12 cellular contexts compared by ENCODE assay signal in the genomic region with DNA sequence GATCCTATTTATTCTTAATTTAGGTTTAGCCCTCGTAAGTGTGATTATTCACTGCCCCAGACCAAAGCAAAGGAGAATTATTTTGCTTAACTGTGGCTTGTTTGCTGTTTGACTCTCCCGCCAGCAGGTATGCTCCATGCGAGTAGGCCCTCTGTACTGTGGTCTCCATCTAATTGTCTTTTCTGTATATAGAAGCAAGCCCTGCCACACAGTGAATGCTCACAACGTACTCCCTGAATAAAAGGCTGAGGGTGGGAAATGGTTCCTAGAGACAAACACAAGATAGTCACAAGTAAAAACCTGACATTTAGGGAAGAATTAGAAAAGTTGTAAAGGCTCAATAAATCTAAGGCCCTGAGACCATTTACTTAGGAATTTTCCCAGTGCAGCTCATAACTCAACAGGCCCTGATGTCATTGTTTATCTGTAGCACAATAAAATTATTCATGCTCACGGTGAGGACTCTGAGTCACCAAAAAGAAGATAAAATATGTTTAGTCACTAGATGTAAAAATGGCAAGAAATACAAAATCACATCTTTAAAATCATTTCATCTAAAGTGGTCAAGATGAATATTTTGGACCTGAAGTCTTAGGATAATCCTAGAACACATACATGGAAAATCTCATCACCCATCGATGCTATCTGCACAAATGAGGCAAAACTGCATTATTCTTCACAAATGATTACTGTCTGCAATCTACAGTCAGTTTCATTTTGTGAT.
DNase-seq lines count a peak whose midpoint lies in the region; ATAC-seq and TF ChIP-seq lines count a peak whose summit lies in the region.
"Had no signal": no experiment of that assay in that cellular context is flagged by ENCODE, and none has a peak within 500 bp of the region (broad histone marks: within the 10 kb centered on the region; RNA-seq: fewer than 3 reads in every experiment).

No MANE protein-coding gene starts in this region.

- no peaks in the 10 kb centered on the region for H3K4me1 ChIP-seq in uterus

- intact Hi-C loops in uterus (cut with DNase I; ENCODE audit: low total_unique reads), result no loop called here

- no peaks in the 10 kb centered on the region for H3K36me3 ChIP-seq in uterus

- TF ChIP-seq POLR2A in uterus (IDR thresholded peaks at IDR 0.05), result no peak

- H3K27ac ChIP-seq in uterus, result peak overlapping the region; percentile 73 to 75

- DNase-seq in DMS53 (lab: John Stamatoyannopoulos, UW) (peak; percentile 13), DMS53 treated with DMSO at 0.1 percent for 48 hours (lab: John Stamatoyannopoulos, UW; ENCODE audit: unreplicated experiment) (no peak), amniotic stem cell (lab: John Stamatoyannopoulos, UW) (peak; percentile 74), globus pallidus (ENCODE audit: low spot score) (peak; percentile 5), uterus (no peak), KBM-7 (no peak)
- DNase-seq: central memory CD4-positive, alpha-beta T cell; naive B cell; NCI-H510A had no signal

- in situ Hi-C loops in KBM-7 (cut with MboI; ENCODE audit: low pct_unique_long_range_greater_than_20kb, low sequenced_read_pairs), result no loop called here

- H3K4me3 ChIP-seq in uterus, result no peak overlapping the region

- no peaks in the 10 kb centered on the region for H3K27me3 ChIP-seq in uterus

- no peak for ATAC-seq in GM21723 (IDR thresholded peaks at IDR 0.05; ENCODE audit: unreplicated experiment)
- ATAC-seq in HG02885 (IDR thresholded peaks at IDR 0.05; ENCODE audit: poor library complexity, unreplicated experiment), result no peak
- ATAC-seq: HepG2 had no signal

- no peak for TF ChIP-seq CTCF in uterus (IDR thresholded peaks at IDR 0.05)

- H3K9me3 ChIP-seq in uterus, result no peaks in the 10 kb centered on the region

Comparison
In these comparisons a context has a peak if more than half of its experiments do, and no peak if none do; other contexts are left out.
1. DNase-seq: peak in DMS53 (single experiment), amniotic stem cell (single experiment) and globus pallidus (single experiment); none in DMS53 treated with DMSO at 0.1 percent for 48 hours (single experiment), uterus (0 of 2) and KBM-7 (single experiment).